Comparison of ENCODE assay signal across 17 cellular contexts in genomic region chr3:59653405-59654119, GRCh38.
DNase-seq lines count a peak whose midpoint lies in the region; ATAC-seq, FAIRE-seq and TF ChIP-seq lines count a peak whose summit lies in the region.
"Had no signal": no experiment of that assay in that cellular context is flagged by ENCODE, and none has a peak within 500 bp of the region (broad histone marks: within the 10 kb centered on the region; RNA-seq: fewer than 3 reads in every experiment).

No MANE protein-coding gene starts in this region.

- no peaks in the 10 kb centered on the region for H3K4me1 Mint-ChIP-seq in effector memory CD8-positive, alpha-beta T cell (ENCODE audit: low read depth in 2 of 2)
- H3K4me1 Mint-ChIP-seq: stimulated activated naive CD8-positive, alpha-beta T cell treated with anti-CD3 and anti-CD28 coated beads, Interleukin-15, amount 100 ng/mL, for 72 hours had no signal

- H3K27ac ChIP-seq in keratinocyte (ENCODE audit: control insufficient read depth, insufficient read depth, low read length) (peak overlapping the region; percentile 55), suprapubic skin (peak overlapping the region; percentile 50)
- H3K27ac ChIP-seq: SJCRH30 had no signal

- TF ChIP-seq POLR2A in suprapubic skin (IDR thresholded peaks at IDR 0.05): no peak

- H2AFZ ChIP-seq in keratinocyte (ENCODE audit: control insufficient read depth, low read length): peak overlapping the region; percentile 73

- H3K36me3 Mint-ChIP-seq in effector memory CD8-positive, alpha-beta T cell (ENCODE audit: insufficient read depth): no peaks in the 10 kb centered on the region

- H3K4me3 Mint-ChIP-seq in effector memory CD8-positive, alpha-beta T cell: no peak overlapping the region
- H3K4me3 Mint-ChIP-seq: endodermal cell; stimulated activated naive CD8-positive, alpha-beta T cell treated with anti-CD3 and anti-CD28 coated beads, Interleukin-15, amount 100 ng/mL, for 72 hours had no signal

- FAIRE-seq in keratinocyte (lab: Jason Lieb, UNC): peak; percentile 60

- DNase-seq in LNCaP clone FGC (ENCODE audit: low read depth): no peak
- peak; percentile 40 for DNase-seq in epithelial cell of esophagus (ENCODE audit: low read depth)
- DNase-seq in keratinocyte (ENCODE audit: low read depth, low spot score): no peak
- DNase-seq in suprapubic skin (ENCODE audit: low spot score in 2 of 2): no peak
- DNase-seq in effector memory CD8-positive, alpha-beta T cell: no peak
- no peak for DNase-seq in head of caudate nucleus
- DNase-seq in AML-193 (lab: John Stamatoyannopoulos, UW): no peak
- DNase-seq: activated CD4-positive, alpha-beta T cell treated with anti-CD3 and anti-CD28 coated beads for 1 hour; COR-L47; endodermal cell; mesendoderm; NCI-H2029; NCI-H446 treated with DMSO at 0.1 percent for 48 hours; SJCRH30; stimulated activated naive CD8-positive, alpha-beta T cell treated with anti-CD3 and anti-CD28 coated beads, Interleukin-15, amount 100 ng/mL, for 72 hours had no signal

- no peak for ATAC-seq in effector memory CD8-positive, alpha-beta T cell (replicated peaks)
- no peak for ATAC-seq in GM18520 (IDR thresholded peaks at IDR 0.05; ENCODE audit: unreplicated experiment)
- ATAC-seq: stimulated activated naive CD8-positive, alpha-beta T cell treated with anti-CD3 and anti-CD28 coated beads, Interleukin-15, amount 100 ng/mL, for 72 hours had no signal

- no peak for TF ChIP-seq EP300 in suprapubic skin (IDR thresholded peaks at IDR 0.05)

- peak overlapping the region; percentile 74 for H3K4me2 ChIP-seq in keratinocyte (ENCODE audit: control insufficient read depth, extremely low read depth, insufficient read depth, low read depth, low read length)

- intact Hi-C loops in head of caudate nucleus (cut with DNase I): no loop called here

- no peaks in the 10 kb centered on the region for H3K9me3 ChIP-seq in keratinocyte (ENCODE audit: control insufficient read depth, low read depth, low read length)
- H3K9me3 ChIP-seq in suprapubic skin: peaks cover 6% of the 10 kb centered on the region
- H3K9me3 ChIP-seq: SJCRH30 had no signal

- H4K20me1 ChIP-seq in keratinocyte (ENCODE audit: control insufficient read depth, extremely low read depth, insufficient read depth, low read length): no peaks in the 10 kb centered on the region

- H3K9ac ChIP-seq in keratinocyte (ENCODE audit: control insufficient read depth, extremely low read depth, insufficient read depth, low read length): peak overlapping the region; percentile 1

- no peaks in the 10 kb centered on the region for H3K27me3 Mint-ChIP-seq in effector memory CD8-positive, alpha-beta T cell
- H3K27me3 Mint-ChIP-seq: stimulated activated naive CD8-positive, alpha-beta T cell treated with anti-CD3 and anti-CD28 coated beads, Interleukin-15, amount 100 ng/mL, for 72 hours had no signal

- H3K4me1 ChIP-seq in keratinocyte (ENCODE audit: control insufficient read depth, extremely low read depth, insufficient read depth, low read length) (peaks cover 22% of the 10 kb centered on the region), suprapubic skin (peaks cover 28% of the 10 kb centered on the region)
- H3K4me1 ChIP-seq: SJCRH30 had no signal

- H3K27me3 ChIP-seq in keratinocyte (ENCODE audit: control insufficient read depth, extremely low read depth, insufficient read depth, low read length): no peaks in the 10 kb centered on the region
- H3K27me3 ChIP-seq in suprapubic skin: no peaks in the 10 kb centered on the region
- H3K27me3 ChIP-seq: SJCRH30 had no signal

- 57% methylated on average over 6 of the region's 6 CpGs for WGBS in suprapubic skin

- H3K9me1 ChIP-seq in keratinocyte (ENCODE audit: control insufficient read depth, extremely low read depth, insufficient read depth, low read length): no peaks in the 10 kb centered on the region

- no peaks in the 10 kb centered on the region for H3K79me2 ChIP-seq in keratinocyte (ENCODE audit: control insufficient read depth, insufficient read depth, low read length)

- H3K4me3 ChIP-seq in LNCaP clone FGC (ENCODE audit: low read depth, low read length): no peak overlapping the region
- H3K4me3 ChIP-seq in epithelial cell of esophagus (ENCODE audit: low read length): peak overlapping the region; percentile 16
- peak overlapping the region in 2 of 3 experiments; percentile 13 to 54 for H3K4me3 ChIP-seq in keratinocyte (ENCODE audit: control insufficient read depth in 2 of 3, extremely low read depth in 1 of 3, insufficient read depth in 2 of 3, low read depth in 1 of 3, low read length in 3 of 3)
- peak overlapping the region; percentile 13 for H3K4me3 ChIP-seq in suprapubic skin
- H3K4me3 ChIP-seq: SJCRH30 had no signal

- TF ChIP-seq CTCF in LNCaP clone FGC (IDR thresholded peaks at IDR 0.05; ENCODE audit: control insufficient read depth, extremely low read depth, insufficient read depth) (peak; percentile 20; the same call in 1 of the 2 replicates), epithelial cell of esophagus (IDR thresholded peaks at IDR 0.05; ENCODE audit: insufficient read depth, low read depth, low read length, missing control alignments) (peak; percentile 21), keratinocyte (optimal IDR thresholded peaks at IDR 0.05 in 1 of 3, IDR thresholded peaks at IDR 0.05 in 1 of 3, conservative IDR thresholded peaks at IDR 0.05 in 1 of 3; ENCODE audit: extremely low read depth in 1 of 3, insufficient read depth in 2 of 3, low read length in 3 of 3) (peak in 2 of 3 experiments; percentile 33 to 48), suprapubic skin (IDR thresholded peaks at IDR 0.05) (no peak)

- no peak overlapping the region for H3K27ac Mint-ChIP-seq in effector memory CD8-positive, alpha-beta T cell
- H3K27ac Mint-ChIP-seq: activated T-helper 2 cell treated with anti-CD3 and anti-CD28 coated beads, Interferon-gamma antibody, Interleukin-2, Interleukin-4, amounts not matched to agents 10 μg/mL and 5 μg/mL and 100 μg/mL, durations not matched to agents 14 hours and 24 hours and 36 hours; endodermal cell had no signal

- dilution Hi-C loops in keratinocyte (cut with MboI; ENCODE audit: extremely low pct_ligation_motif_present, low sequenced_read_pairs): no loop called here

- H3K36me3 ChIP-seq in keratinocyte (ENCODE audit: control insufficient read depth in 2 of 2, extremely low read depth in 1 of 2, insufficient read depth in 2 of 2, low read length in 2 of 2) (no peaks in the 10 kb centered on the region), suprapubic skin (no peaks in the 10 kb centered on the region)
- H3K36me3 ChIP-seq: SJCRH30 had no signal

- peaks cover 11 to 30% of the 10 kb centered on the region in 2 donors for H3K9me3 Mint-ChIP-seq in effector memory CD8-positive, alpha-beta T cell

Comparison
In these comparisons a context has a peak if more than half of its experiments do, and no peak if none do; other contexts are left out.
1. CTCF ChIP-seq: peak in LNCaP clone FGC (single experiment), epithelial cell of esophagus (single experiment) and keratinocyte (2 of 3); none in suprapubic skin (0 of 2).